Comparison of ENCODE assay signal across 8 cellular contexts in genomic region chr9:83979812-83980394, GRCh38. TPM values are rescaled to one million over a fixed set of nuclear protein-coding genes. Genes with fewer than 3 reads are reported as not detected.
A peak's percentile ranks its signal among the peaks of the same experiment; 100 is the strongest.
DNase-seq lines count a peak whose midpoint lies in the region; ATAC-seq and TF ChIP-seq lines count a peak whose summit lies in the region.

Gene HNRNPK (minus strand): TSS chr9:83980215. CDS start chr9:83978252, 1,963 bp downstream.

- peak within 1 kb of the TSS; percentile 99 for H3K4me3 ChIP-seq in epithelial cell of proximal tubule (ENCODE audit: low read depth, low read length)

- no peak for TF ChIP-seq EP300 in Ishikawa (IDR thresholded peaks at IDR 0.05; ENCODE audit: borderline replicate concordance)

- TF ChIP-seq RAD21 in Ishikawa (IDR thresholded peaks at IDR 0.05; ENCODE audit: low read depth), result no peak

- DNase-seq in DMS153 treated with DMSO at 0.1 percent for 48 hours (lab: John Stamatoyannopoulos, UW; ENCODE audit: unreplicated experiment) (peak; percentile 97), OCI-M2 (lab: John Stamatoyannopoulos, UW; ENCODE audit: unreplicated experiment) (peak; percentile 92), epithelial cell of proximal tubule (ENCODE audit: low read depth) (no peak), mucosa of gallbladder (ENCODE audit: low spot score) (peak; percentile 99)
- peak; percentile 100 for DNase-seq in activated T-cell treated with anti-CD3 and anti-CD28 coated beads, Interleukin-2, amount 50 U/mL, for 1 hour
- DNase-seq in stimulated activated CD8-positive, alpha-beta memory T cell treated with anti-CD3 and anti-CD28 coated beads, Interleukin-4, amount 100 ng/mL, for 24 hours (ENCODE audit: low read depth), result peak; percentile 99

- ATAC-seq in GM21619 (IDR thresholded peaks at IDR 0.05; ENCODE audit: unreplicated experiment), result peak; percentile 80

- TF ChIP-seq CTCF in epithelial cell of proximal tubule (conservative IDR thresholded peaks at IDR 0.05; ENCODE audit: low read depth, low read length), result no peak

TF ChIP-seq in Ishikawa, 13 proteins besides CTCF, POLR2A, EP300 and RAD21:
- no peak for TF ChIP-seq USF1 (IDR thresholded peaks at IDR 0.05)
- peak; percentile 71 for TF ChIP-seq CREB1 (IDR thresholded peaks at IDR 0.05; ENCODE audit: low read depth)
- no peak for TF ChIP-seq FOXM1 (IDR thresholded peaks at IDR 0.05; ENCODE audit: borderline replicate concordance, low read depth)
- TF ChIP-seq REST (IDR thresholded peaks at IDR 0.05; ENCODE audit: low read depth), result no peak; the same call in 1 of the 2 replicates
- 0 out of 2 replicates have a peak, but pooled peaks have one; percentile 51 for TF ChIP-seq TCF12 (IDR thresholded peaks at IDR 0.05; ENCODE audit: low read depth)
- TF ChIP-seq YY1 (IDR thresholded peaks at IDR 0.05; ENCODE audit: low read depth), result peak; percentile 79; the same call in 1 of the 2 replicates
- peak; percentile 78 for TF ChIP-seq TAF1 (IDR thresholded peaks at IDR 0.05; ENCODE audit: low read depth)
- peak; percentile 46; the same call in 1 of the 2 replicates for TF ChIP-seq NFIC (IDR thresholded peaks at IDR 0.05)
- TF ChIP-seq EGR1 (IDR thresholded peaks at IDR 0.05), result peak; percentile 57
- TF ChIP-seq MAX (IDR thresholded peaks at IDR 0.05), result peak; percentile 9; the same call in 1 of the 2 replicates
- 0 out of 2 replicates have a peak, but pooled peaks have one; percentile 50 for TF ChIP-seq ZBTB7A (IDR thresholded peaks at IDR 0.05; ENCODE audit: low read depth)
TF ChIP-seq in Ishikawa: peak in this region for 8.

RNA-seq across cellular contexts. Expression of gene HNRNPK, which starts in this region (rescaled TPM):
- total RNA-seq in epithelial cell of proximal tubule, result 569 and 784 TPM in 2 replicates
- 381 TPM for total RNA-seq in mucosa of gallbladder
